ENCODE assay signal across 9 cellular contexts in genomic region chr19:48614436-48615144, GRCh38. TPM values are rescaled to one million over a fixed set of nuclear protein-coding genes. Genes with fewer than 3 reads are reported as not detected.
DNase-seq lines count a peak whose midpoint lies in the region; ATAC-seq and TF ChIP-seq lines count a peak whose summit lies in the region.
"Had no signal": no experiment of that assay in that cellular context is flagged by ENCODE, and none has a peak within 500 bp of the region (broad histone marks: within the 10 kb centered on the region; RNA-seq: fewer than 3 reads in every experiment).

TSS of gene FAM83E (minus strand) at chr19:48615076. CDS start at chr19:48613372, 1,704 bp downstream.

- peaks cover 47% of the 10 kb centered on the region for H3K36me3 Mint-ChIP-seq in activated B cell treated with CpG ODN at 0.5 μM for 24 hours (ENCODE audit: low read depth)

- TF ChIP-seq POLR2A in GM19193 (IDR thresholded peaks at IDR 0.05; ENCODE audit: extremely low read depth, insufficient read depth, insufficient read length): peak; percentile 38

- POLR2A ChIA-PET in A673 (lab: Charles Lee; ENCODE audit: low non-redundant PET) (no interaction called here), activated B cell treated with CpG ODN at 0.5 μM for 24 hours (lab: Charles Lee) (interaction anchor here (0.6 to 1.6 kb wide), 3 partner anchors 9 to 126 kb away, joined by 3 to 6 read pairs (median 6); no protein-coding TSS in a partner anchor)

- TF ChIP-seq CTCF in A673 (conservative IDR thresholded peaks at IDR 0.05; ENCODE audit: low read depth, low read length) (no peak), activated B cell treated with CpG ODN at 0.5 μM for 24 hours (IDR thresholded peaks at IDR 0.05) (no peak), left lung (IDR thresholded peaks at IDR 0.05) (no peak)

- H3K4me3 ChIP-seq in A673 (ENCODE audit: low read depth, low read length, poor library complexity, severe bottlenecking) (no peak within 1 kb of the TSS), left lung (peak within 1 kb of the TSS; percentile 21 to 75)

- CTCF ChIA-PET in A673 (lab: Charles Lee) (no interaction called here), activated B cell treated with CpG ODN at 0.5 μM for 24 hours (lab: Charles Lee) (no interaction called here)

- H3K27me3 Mint-ChIP-seq in activated B cell treated with CpG ODN at 0.5 μM for 24 hours: no peaks in the 10 kb centered on the region

- H3K9me3 Mint-ChIP-seq in activated B cell treated with CpG ODN at 0.5 μM for 24 hours: no peaks in the 10 kb centered on the region

- H3K27me3 ChIP-seq in A673 (replicated peaks; ENCODE audit: insufficient read depth, low read depth, low read length, poor library complexity): no peaks in the 10 kb centered on the region
- no peaks in the 10 kb centered on the region for H3K27me3 ChIP-seq in left lung

- DNase-seq in A673 (ENCODE audit: low spot score) (peak; percentile 32), activated B cell treated with CpG ODN at 0.5 μM for 24 hours (no peak), left lung (peak; percentile 89 to 91), NCI-H1092 (lab: John Stamatoyannopoulos, UW) (no peak), NCI-H1930 (lab: John Stamatoyannopoulos, UW) (no peak)
- DNase-seq: RPMI8226 had no signal

- H3K27ac Mint-ChIP-seq in activated B cell treated with CpG ODN at 0.5 μM for 24 hours: no peak within 1 kb of the TSS

- H3K36me3 ChIP-seq in A673 (ENCODE audit: insufficient read depth, low read length, poor library complexity, severe bottlenecking) (peaks cover 37% of the 10 kb centered on the region), left lung (peaks cover 0 to 34% of the 10 kb centered on the region in 2 donors)

- ATAC-seq in activated B cell treated with CpG ODN at 0.5 μM for 24 hours (ENCODE audit: low read depth) (no peak), left lung (peak; percentile 72), HG03469 (IDR thresholded peaks at IDR 0.05; ENCODE audit: unreplicated experiment) (no peak), GM19455 (IDR thresholded peaks at IDR 0.05; ENCODE audit: unreplicated experiment) (no peak)

- H3K9me3 ChIP-seq in A673 (ENCODE audit: low read depth, low read length, poor library complexity, severe bottlenecking) (no peaks in the 10 kb centered on the region), left lung (no peaks in the 10 kb centered on the region)

- H3K4me3 Mint-ChIP-seq in activated B cell treated with CpG ODN at 0.5 μM for 24 hours: peak within 1 kb of the TSS; percentile 35

- peaks cover 20% of the 10 kb centered on the region for H3K4me1 ChIP-seq in A673 (ENCODE audit: insufficient read depth, low read length, poor library complexity, severe bottlenecking)
- peaks cover 16 to 31% of the 10 kb centered on the region in 2 donors for H3K4me1 ChIP-seq in left lung

- BruUV-seq in A673 (replicated peaks; lab: Mats Ljungman, UMichigan): no TSS peak

- peak within 1 kb of the TSS; percentile 42 for H3K27ac ChIP-seq in A673 (ENCODE audit: low read depth, low read length, poor library complexity, severe bottlenecking)
- peak within 1 kb of the TSS; percentile 30 to 62 for H3K27ac ChIP-seq in left lung

- H3K4me1 Mint-ChIP-seq in activated B cell treated with CpG ODN at 0.5 μM for 24 hours: peaks cover 34% of the 10 kb centered on the region

- intact Hi-C loops in A673 (cut with micrococcal nuclease; ENCODE audit: unreplicated experiment) (no loop called here), activated B cell treated with CpG ODN at 0.5 μM for 24 hours (cut with micrococcal nuclease) (no loop called here), left lung (cut with DNase I) (no loop called here)

RNA-seq across cellular contexts. Expression of gene FAM83E, which starts in this region (rescaled TPM):
- 5.5 and 6.1 TPM in 2 replicates for total RNA-seq in A673 (2021)
- 3.5 and 5.6 TPM in 2 replicates for total RNA-seq in activated B cell treated with CpG ODN at 0.5 μM for 24 hours
- total RNA-seq in left lung: 10 to 100 TPM; 15.5 to 50.0 TPM

Comparison
In these comparisons a context has a peak if more than half of its experiments do, and no peak if none do; other contexts are left out.
1. DNase-seq: peak in A673 (single experiment) and left lung (2 of 2); none in activated B cell treated with CpG ODN at 0.5 μM for 24 hours (single experiment), NCI-H1092 (single experiment) and NCI-H1930 (0 of 2).